Comparison of ENCODE assay signal across 1 cellular context in the genomic region with DNA sequence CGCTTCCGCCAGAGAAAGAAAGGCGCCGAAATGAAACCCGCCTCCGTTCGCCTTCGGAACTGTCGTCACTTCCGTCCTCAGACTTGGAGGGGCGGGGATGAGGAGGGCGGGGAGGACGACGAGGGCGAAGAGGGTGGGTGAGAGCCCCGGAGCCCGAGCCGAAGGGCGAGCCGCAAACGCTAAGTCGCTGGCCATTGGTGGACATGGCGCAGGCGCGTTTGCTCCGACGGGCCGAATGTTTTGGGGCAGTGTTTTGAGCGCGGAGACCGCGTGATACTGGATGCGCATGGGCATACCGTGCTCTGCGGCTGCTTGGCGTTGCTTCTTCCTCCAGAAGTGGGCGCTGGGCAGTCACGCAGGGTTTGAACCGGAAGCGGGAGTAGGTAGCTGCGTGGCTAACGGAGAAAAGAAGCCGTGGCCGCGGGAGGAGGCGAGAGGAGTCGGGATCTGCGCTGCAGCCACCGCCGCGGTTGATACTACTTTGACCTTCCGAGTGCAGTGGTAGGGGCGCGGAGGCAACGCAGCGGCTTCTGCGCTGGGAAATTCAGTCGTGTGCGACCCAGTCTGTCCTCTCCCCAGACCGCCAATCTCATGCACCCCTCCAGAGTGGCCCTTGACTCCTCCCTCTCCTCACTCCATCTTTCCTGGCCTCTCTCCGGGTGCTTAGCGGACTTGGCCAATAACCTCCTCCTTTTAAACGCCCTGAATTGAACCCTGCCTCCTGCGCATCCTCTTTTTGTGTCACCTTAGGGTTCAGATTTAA.
TF ChIP-seq lines count a peak whose summit lies in the region.

TSS of gene ATM (plus strand) at position 382 of the 763 bp plus-strand sequence. CDS start 4,558 bp downstream, outside the sequence.

TF ChIP-seq in HepG2, 621 proteins besides CTCF, POLR2A, EP300 and RAD21 (continued from another document and continues in another):
- TF ChIP-seq SRSF9 (IDR thresholded peaks at IDR 0.05; ENCODE audit: borderline replicate concordance, insufficient read depth, low read depth, low read length, poor library complexity, severe bottlenecking) (no peak), TARDBP (CRISPR knock-in tag; IDR thresholded peaks at IDR 0.05) (peak; percentile 67), CBX5 (CRISPR knock-in tag; IDR thresholded peaks at IDR 0.05; ENCODE audit: borderline replicate concordance) (peak; percentile 83; the same call in 1 of the 2 replicates), IRF1 (CRISPR knock-in tag; IDR thresholded peaks at IDR 0.05; ENCODE audit: low read depth) (no peak), HMGXB3 (CRISPR knock-in tag; IDR thresholded peaks at IDR 0.05; ENCODE audit: borderline replicate concordance) (peak; percentile 55; the same call in 1 of the 2 replicates), ZNF629 (CRISPR knock-in tag; conservative IDR thresholded peaks at IDR 0.05) (no peak), PLSCR1 (CRISPR knock-in tag; IDR thresholded peaks at IDR 0.05; ENCODE audit: borderline replicate concordance) (no peak), ZBTB20 (CRISPR knock-in tag; IDR thresholded peaks at IDR 0.05; ENCODE audit: borderline replicate concordance, low read depth) (peak; percentile 66; the same call in 1 of the 2 replicates), ZNF598 (CRISPR knock-in tag; IDR thresholded peaks at IDR 0.05; ENCODE audit: borderline replicate concordance) (no peak), TOPORS (CRISPR knock-in tag; IDR thresholded peaks at IDR 0.05) (peak; percentile 61; the same call in 1 of the 2 replicates), HNRNPK (IDR thresholded peaks at IDR 0.05; ENCODE audit: low read depth, low read length, poor library complexity, severe bottlenecking) (no peak), TRIM22 (IDR thresholded peaks at IDR 0.05) (no peak), ZNF782 (CRISPR knock-in tag; IDR thresholded peaks at IDR 0.05; ENCODE audit: borderline replicate concordance) (no peak; the same call in 1 of the 2 replicates), ZNF431 (CRISPR knock-in tag; IDR thresholded peaks at IDR 0.05; ENCODE audit: borderline replicate concordance, low read depth) (peak; percentile 36; the same call in 1 of the 2 replicates), ZBTB8A (CRISPR knock-in tag; IDR thresholded peaks at IDR 0.05; ENCODE audit: borderline replicate concordance, low read depth) (no peak), TFDP2 (CRISPR knock-in tag; IDR thresholded peaks at IDR 0.05) (peak; percentile 97), RBM39 (IDR thresholded peaks at IDR 0.05; ENCODE audit: low read depth, low read length, poor library complexity, severe bottlenecking) (no peak), ZNF253 (CRISPR knock-in tag; IDR thresholded peaks at IDR 0.05; ENCODE audit: borderline replicate concordance) (peak; percentile 71; the same call in 1 of the 2 replicates), ZNF350 (CRISPR knock-in tag; IDR thresholded peaks at IDR 0.05; ENCODE audit: borderline replicate concordance, low read depth) (peak; percentile 84; the same call in 1 of the 2 replicates), ZNF335 (CRISPR knock-in tag; IDR thresholded peaks at IDR 0.05) (0 out of 2 replicates have a peak, but pooled peaks have one; percentile 14), LBX2 (CRISPR knock-in tag; IDR thresholded peaks at IDR 0.05; ENCODE audit: borderline replicate concordance) (no peak), PPARG (CRISPR knock-in tag; conservative IDR thresholded peaks at IDR 0.05) (no peak), WIZ (CRISPR knock-in tag; IDR thresholded peaks at IDR 0.05) (peak; percentile 65; the same call in 1 of the 2 replicates), ZNF18 (CRISPR knock-in tag; IDR thresholded peaks at IDR 0.05; ENCODE audit: insufficient replicate concordance) (peak; percentile 87), NFE2L2 (IDR thresholded peaks at IDR 0.05; ENCODE audit: low read length) (no peak), KLF15 (CRISPR knock-in tag; IDR thresholded peaks at IDR 0.05; ENCODE audit: borderline replicate concordance) (no peak), ZNF354B (CRISPR knock-in tag; IDR thresholded peaks at IDR 0.05) (no peak), ZNF33B (CRISPR knock-in tag; IDR thresholded peaks at IDR 0.05) (no peak), MAFG (CRISPR knock-in tag; IDR thresholded peaks at IDR 0.05) (no peak), KMT2A (CRISPR knock-in tag; IDR thresholded peaks at IDR 0.05) (peak; percentile 90), SRY (CRISPR knock-in tag; IDR thresholded peaks at IDR 0.05) (0 out of 2 replicates have a peak, but pooled peaks have one; percentile 39)
- TF ChIP-seq, protein P1, sequence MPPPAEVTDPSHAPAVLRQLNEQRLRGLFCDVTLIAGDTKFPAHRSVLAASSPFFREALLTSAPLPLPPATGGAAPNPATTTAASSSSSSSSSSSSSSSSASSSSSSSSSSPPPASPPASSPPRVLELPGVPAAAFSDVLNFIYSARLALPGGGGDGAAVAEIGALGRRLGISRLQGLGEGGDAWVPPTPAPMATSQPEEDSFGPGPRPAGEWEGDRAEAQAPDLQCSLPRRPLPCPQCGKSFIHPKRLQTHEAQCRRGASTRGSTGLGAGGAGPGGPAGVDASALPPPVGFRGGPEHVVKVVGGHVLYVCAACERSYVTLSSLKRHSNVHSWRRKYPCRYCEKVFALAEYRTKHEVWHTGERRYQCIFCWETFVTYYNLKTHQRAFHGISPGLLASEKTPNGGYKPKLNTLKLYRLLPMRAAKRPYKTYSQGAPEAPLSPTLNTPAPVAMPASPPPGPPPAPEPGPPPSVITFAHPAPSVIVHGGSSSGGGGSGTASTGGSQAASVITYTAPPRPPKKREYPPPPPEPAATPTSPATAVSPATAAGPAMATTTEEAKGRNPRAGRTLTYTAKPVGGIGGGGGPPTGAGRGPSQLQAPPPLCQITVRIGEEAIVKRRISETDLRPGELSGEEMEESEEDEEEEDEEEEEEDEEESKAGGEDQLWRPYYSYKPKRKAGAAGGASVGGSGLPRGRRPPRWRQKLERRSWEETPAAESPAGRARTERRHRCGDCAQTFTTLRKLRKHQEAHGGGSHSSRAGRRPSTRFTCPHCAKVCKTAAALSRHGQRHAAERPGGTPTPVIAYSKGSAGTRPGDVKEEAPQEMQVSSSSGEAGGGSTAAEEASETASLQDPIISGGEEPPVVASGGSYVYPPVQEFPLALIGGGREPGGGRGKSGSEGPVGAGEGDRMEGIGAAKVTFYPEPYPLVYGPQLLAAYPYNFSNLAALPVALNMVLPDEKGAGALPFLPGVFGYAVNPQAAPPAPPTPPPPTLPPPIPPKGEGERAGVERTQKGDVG (CRISPR knock-in tag; IDR thresholded peaks at IDR 0.05; ENCODE audit: borderline replicate concordance): peak; percentile 44; the same call in 1 of the 2 replicates
- TF ChIP-seq, protein P2, sequence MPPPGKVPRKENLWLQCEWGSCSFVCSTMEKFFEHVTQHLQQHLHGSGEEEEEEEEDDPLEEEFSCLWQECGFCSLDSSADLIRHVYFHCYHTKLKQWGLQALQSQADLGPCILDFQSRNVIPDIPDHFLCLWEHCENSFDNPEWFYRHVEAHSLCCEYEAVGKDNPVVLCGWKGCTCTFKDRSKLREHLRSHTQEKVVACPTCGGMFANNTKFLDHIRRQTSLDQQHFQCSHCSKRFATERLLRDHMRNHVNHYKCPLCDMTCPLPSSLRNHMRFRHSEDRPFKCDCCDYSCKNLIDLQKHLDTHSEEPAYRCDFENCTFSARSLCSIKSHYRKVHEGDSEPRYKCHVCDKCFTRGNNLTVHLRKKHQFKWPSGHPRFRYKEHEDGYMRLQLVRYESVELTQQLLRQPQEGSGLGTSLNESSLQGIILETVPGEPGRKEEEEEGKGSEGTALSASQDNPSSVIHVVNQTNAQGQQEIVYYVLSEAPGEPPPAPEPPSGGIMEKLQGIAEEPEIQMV (CRISPR knock-in tag; IDR thresholded peaks at IDR 0.05; ENCODE audit: low read depth): 0 out of 2 replicates have a peak, but pooled peaks have one; percentile 12
- TF ChIP-seq, protein P3, sequence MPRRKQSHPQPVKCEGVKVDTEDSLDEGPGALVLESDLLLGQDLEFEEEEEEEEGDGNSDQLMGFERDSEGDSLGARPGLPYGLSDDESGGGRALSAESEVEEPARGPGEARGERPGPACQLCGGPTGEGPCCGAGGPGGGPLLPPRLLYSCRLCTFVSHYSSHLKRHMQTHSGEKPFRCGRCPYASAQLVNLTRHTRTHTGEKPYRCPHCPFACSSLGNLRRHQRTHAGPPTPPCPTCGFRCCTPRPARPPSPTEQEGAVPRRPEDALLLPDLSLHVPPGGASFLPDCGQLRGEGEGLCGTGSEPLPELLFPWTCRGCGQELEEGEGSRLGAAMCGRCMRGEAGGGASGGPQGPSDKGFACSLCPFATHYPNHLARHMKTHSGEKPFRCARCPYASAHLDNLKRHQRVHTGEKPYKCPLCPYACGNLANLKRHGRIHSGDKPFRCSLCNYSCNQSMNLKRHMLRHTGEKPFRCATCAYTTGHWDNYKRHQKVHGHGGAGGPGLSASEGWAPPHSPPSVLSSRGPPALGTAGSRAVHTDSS (CRISPR knock-in tag; conservative IDR thresholded peaks at IDR 0.05): no peak
